In genomic region chr1:181936768-181937581, GRCh38 we compare ENCODE assay signal across 8 cellular contexts.
A peak's percentile ranks its signal among the peaks of the same experiment; 100 is the strongest.
DNase-seq lines count a peak whose midpoint lies in the region; ATAC-seq and TF ChIP-seq lines count a peak whose summit lies in the region.

No MANE protein-coding gene starts in this region.

- no peak overlapping the region for H3K4me3 ChIP-seq in CD4-positive, CD25-positive, alpha-beta regulatory T cell (ENCODE audit: low read depth, low read length)
- H3K4me3 ChIP-seq in mammary epithelial cell (replicated peaks in 1 of 3; ENCODE audit: insufficient read depth in 1 of 3, low read depth in 2 of 3, low read length in 3 of 3) = no peak overlapping the region
- H3K4me3 ChIP-seq in vagina = no peak overlapping the region

- H3K27me3 ChIP-seq in CD4-positive, CD25-positive, alpha-beta regulatory T cell (ENCODE audit: control insufficient read depth, insufficient read depth, low read length) = no peaks in the 10 kb centered on the region
- H3K27me3 ChIP-seq in mammary epithelial cell (ENCODE audit: insufficient read depth, low read length) (peaks cover 2% of the 10 kb centered on the region), vagina (no peaks in the 10 kb centered on the region)

- H3K27ac Mint-ChIP-seq in CD4-positive, CD25-positive, alpha-beta regulatory T cell = no peak overlapping the region

- no peaks in the 10 kb centered on the region for H3K9me3 Mint-ChIP-seq in CD4-positive, CD25-positive, alpha-beta regulatory T cell

- H4K20me1 ChIP-seq in mammary epithelial cell (ENCODE audit: insufficient read depth, low read length) = no peaks in the 10 kb centered on the region

- H3K4me2 ChIP-seq in mammary epithelial cell (ENCODE audit: insufficient read depth, low read depth, low read length) = no peak overlapping the region

- CTCF ChIA-PET in mammary epithelial cell (lab: Charles Lee; ENCODE audit: low non-redundant PET) = interaction anchor here (0.5 to 1.1 kb wide), 4 partner anchors 144 to 459 kb away, joined by 3 to 26 read pairs (median 8); partner anchors contain the start of gene CACNA1E

- H3K9me3 ChIP-seq in CD4-positive, CD25-positive, alpha-beta regulatory T cell (ENCODE audit: control insufficient read depth in 2 of 2, low read length in 2 of 2) = no peaks in the 10 kb centered on the region
- H3K9me3 ChIP-seq in mammary epithelial cell (replicated peaks; ENCODE audit: insufficient read depth, low read length) (no peaks in the 10 kb centered on the region), vagina (no peaks in the 10 kb centered on the region)

- no peaks in the 10 kb centered on the region for H3K79me2 ChIP-seq in mammary epithelial cell (ENCODE audit: insufficient read depth, low read length)

- peak; percentile 46 to 62 for ATAC-seq in CD4-positive, CD25-positive, alpha-beta regulatory T cell (ENCODE audit: low read depth in 2 of 2)
- ATAC-seq in GM18870 (IDR thresholded peaks at IDR 0.05; ENCODE audit: unreplicated experiment) = peak; percentile 87
- ATAC-seq in HG02981 (IDR thresholded peaks at IDR 0.05; ENCODE audit: unreplicated experiment) = peak; percentile 88

- no peak for TF ChIP-seq POLR2A in vagina (IDR thresholded peaks at IDR 0.05)

- intact Hi-C loops in mammary epithelial cell (cut with micrococcal nuclease) (loop anchor here (1.0 to 5.0 kb wide), 6 partner anchors 118 to 745 kb away; no protein-coding TSS in a partner anchor), vagina (cut with DNase I) (no loop called here)

- no peak overlapping the region for H2AFZ ChIP-seq in mammary epithelial cell (ENCODE audit: low read depth, low read length)

- no peak overlapping the region for H3K9ac ChIP-seq in mammary epithelial cell (ENCODE audit: insufficient read depth, low read length)

- peak; percentile 78 to 84 for TF ChIP-seq CTCF in mammary epithelial cell (conservative IDR thresholded peaks at IDR 0.05 in 1 of 2, IDR thresholded peaks at IDR 0.05 in 1 of 2; ENCODE audit: extremely low read depth in 1 of 2, insufficient read depth in 1 of 2, low read depth in 1 of 2, low read length in 2 of 2)
- peak in 2 of 3 experiments; percentile 21 to 45 for TF ChIP-seq CTCF in vagina (IDR thresholded peaks at IDR 0.05)

- in situ Hi-C loops in mammary epithelial cell (cut with MboI; ENCODE audit: low sequenced_read_pairs in 2 of 2) = loop anchor here (10.0 kb wide), 2 partner anchors 192 to 462 kb away; no protein-coding TSS in a partner anchor

- no peaks in the 10 kb centered on the region for H3K27me3 Mint-ChIP-seq in CD4-positive, CD25-positive, alpha-beta regulatory T cell

- peak overlapping the region in 1 of 4 donors; percentile 24 for H3K4me3 Mint-ChIP-seq in CD4-positive, CD25-positive, alpha-beta regulatory T cell

- no peaks in the 10 kb centered on the region for H3K36me3 ChIP-seq in CD4-positive, CD25-positive, alpha-beta regulatory T cell (ENCODE audit: control insufficient read depth, insufficient read depth, low read length)
- H3K36me3 ChIP-seq in mammary epithelial cell (ENCODE audit: insufficient read depth, low read length) (no peaks in the 10 kb centered on the region), vagina (no peaks in the 10 kb centered on the region)

- no peak overlapping the region for H3K27ac ChIP-seq in CD4-positive, CD25-positive, alpha-beta regulatory T cell (ENCODE audit: insufficient read depth, low read length, poor library complexity, severe bottlenecking)
- H3K27ac ChIP-seq in mammary epithelial cell (ENCODE audit: insufficient read depth, low read depth, low read length) = no peak overlapping the region
- H3K27ac ChIP-seq in vagina = no peak overlapping the region

- peak in 2 of 3 donors; percentile 16 to 54 for DNase-seq in CD4-positive, CD25-positive, alpha-beta regulatory T cell
- peak; percentile 56 for DNase-seq in NCI-H1436 (lab: John Stamatoyannopoulos, UW)
- DNase-seq in SKM-1 treated with dmso at 0.1 percent for 144 hours (lab: John Stamatoyannopoulos, UW; ENCODE audit: unreplicated experiment) = peak; percentile 22
- DNase-seq in mammary epithelial cell = peak; percentile 63
- peak; percentile 62 for DNase-seq in medulla oblongata (ENCODE audit: extremely low spot score)
- DNase-seq in vagina (ENCODE audit: extremely low spot score in 2 of 2) = no peak

- H3K36me3 Mint-ChIP-seq in CD4-positive, CD25-positive, alpha-beta regulatory T cell = no peaks in the 10 kb centered on the region

- dilution Hi-C loops in mammary epithelial cell (cut with HindIII; ENCODE audit: low sequenced_read_pairs) = no loop called here

- BruUV-seq in mammary epithelial cell (replicated peaks; lab: Mats Ljungman, UMichigan) = no TSS peak

- 12% methylated on average over 8 of the region's 9 CpGs for WGBS in mammary epithelial cell (ENCODE audit: low coverage, missing lambda C conversion rate)

- H3K4me1 Mint-ChIP-seq in CD4-positive, CD25-positive, alpha-beta regulatory T cell = peaks cover 0 to 4% (median 2%) of the 10 kb centered on the region in 4 donors

- H3K4me1 ChIP-seq in CD4-positive, CD25-positive, alpha-beta regulatory T cell (ENCODE audit: control insufficient read depth, insufficient read depth, low read length, poor library complexity, severe bottlenecking) = peaks cover 4% of the 10 kb centered on the region
- H3K4me1 ChIP-seq in mammary epithelial cell (ENCODE audit: insufficient read depth, low read length) = no peaks in the 10 kb centered on the region
- no peaks in the 10 kb centered on the region for H3K4me1 ChIP-seq in vagina

Comparison
In these comparisons a context has a peak if more than half of its experiments do, and no peak if none do; other contexts are left out.
1. DNase-seq: peak in CD4-positive, CD25-positive, alpha-beta regulatory T cell (2 of 3), NCI-H1436 (single experiment), SKM-1 treated with dmso at 0.1 percent for 144 hours (single experiment), mammary epithelial cell (single experiment) and medulla oblongata (single experiment); none in vagina (0 of 2).
2. Peak in every context shown above with its lines, with median percentiles within 50 percentile points of each other: ATAC-seq.